ENCODE assay signal across 22 cellular contexts in genomic region chr16:84332975-84333684, GRCh38. TPM values are rescaled to one million over a fixed set of nuclear protein-coding genes. Genes with fewer than 3 reads are reported as not detected.
DNase-seq lines count a peak whose midpoint lies in the region; ATAC-seq and TF ChIP-seq lines count a peak whose summit lies in the region.
"Had no signal": no experiment of that assay in that cellular context is flagged by ENCODE, and none has a peak within 500 bp of the region (broad histone marks: within the 10 kb centered on the region; RNA-seq: fewer than 3 reads in every experiment).

No MANE protein-coding gene starts in this region.

- no peak overlapping the region for H3K27ac Mint-ChIP-seq in osteocyte (ENCODE audit: unreplicated experiment)
- no peak overlapping the region for H3K27ac Mint-ChIP-seq in stimulated activated naive CD8-positive, alpha-beta T cell treated with anti-CD3 and anti-CD28 coated beads, Interleukin-15, amount 100 ng/mL, for 72 hours
- H3K27ac Mint-ChIP-seq: activated naive CD8-positive, alpha-beta T cell treated with anti-CD3 and anti-CD28 coated beads, Interleukin-2, amount 50 U/mL, for 24 hours; activated T-helper 2 cell treated with anti-CD3 and anti-CD28 coated beads, Interferon-gamma antibody, Interleukin-2, Interleukin-4, amounts not matched to agents 10 μg/mL and 5 μg/mL and 100 μg/mL, durations not matched to agents 14 hours and 24 hours and 36 hours; T-helper 2 cell treated with Interferon-gamma antibody and Interleukin-4, amounts not matched to agents 5 μg/mL and 100 μg/mL, for 36 hours had no signal

- H3K36me3 Mint-ChIP-seq in osteocyte (ENCODE audit: unreplicated experiment) = peaks cover 2% of the 10 kb centered on the region

- peaks cover 20% of the 10 kb centered on the region for H3K9me3 Mint-ChIP-seq in osteocyte (ENCODE audit: unreplicated experiment)
- H3K9me3 Mint-ChIP-seq in stimulated activated naive CD8-positive, alpha-beta T cell treated with anti-CD3 and anti-CD28 coated beads, Interleukin-15, amount 100 ng/mL, for 72 hours = peaks cover 0 to 24% of the 10 kb centered on the region in 2 donors

- H3K4me3 ChIP-seq in NB4 (ENCODE audit: low read depth, low read length) (no peak overlapping the region), epithelial cell of proximal tubule (ENCODE audit: low read depth, low read length) (no peak overlapping the region)
- H3K4me3 ChIP-seq: breast epithelium, dorsolateral prefrontal cortex, GM12878, right lobe of liver, SJCRH30 had no signal

- TF ChIP-seq POLR2A in NB4 (IDR thresholded peaks at IDR 0.05; ENCODE audit: extremely low read depth, insufficient read length) = no peak

- no peaks in the 10 kb centered on the region for H3K4me1 Mint-ChIP-seq in osteocyte (ENCODE audit: unreplicated experiment)
- no peaks in the 10 kb centered on the region for H3K4me1 Mint-ChIP-seq in stimulated activated naive CD8-positive, alpha-beta T cell treated with anti-CD3 and anti-CD28 coated beads, Interleukin-15, amount 100 ng/mL, for 72 hours

- TF ChIP-seq CTCF in NB4 (IDR thresholded peaks at IDR 0.05; ENCODE audit: low read depth, low read length) = peak; percentile 12
- TF ChIP-seq CTCF in epithelial cell of proximal tubule (conservative IDR thresholded peaks at IDR 0.05; ENCODE audit: low read depth, low read length) = no peak
- TF ChIP-seq CTCF in osteocyte (IDR thresholded peaks at IDR 0.05) = no peak

- peaks cover 23% of the 10 kb centered on the region for H3K27me3 Mint-ChIP-seq in osteocyte (ENCODE audit: unreplicated experiment)
- H3K27me3 Mint-ChIP-seq in stimulated activated naive CD8-positive, alpha-beta T cell treated with anti-CD3 and anti-CD28 coated beads, Interleukin-15, amount 100 ng/mL, for 72 hours = peaks cover under 1% of the 10 kb centered on the region
- H3K27me3 Mint-ChIP-seq: activated naive CD8-positive, alpha-beta T cell treated with anti-CD3 and anti-CD28 coated beads, Interleukin-2, amount 50 U/mL, for 24 hours had no signal

- no peak overlapping the region for H3K4me3 Mint-ChIP-seq in osteocyte (ENCODE audit: unreplicated experiment)
- H3K4me3 Mint-ChIP-seq in stimulated activated naive CD8-positive, alpha-beta T cell treated with anti-CD3 and anti-CD28 coated beads, Interleukin-15, amount 100 ng/mL, for 72 hours = no peak overlapping the region
- H3K4me3 Mint-ChIP-seq: activated naive CD8-positive, alpha-beta T cell treated with anti-CD3 and anti-CD28 coated beads, Interleukin-2, amount 50 U/mL, for 24 hours; T-helper 2 cell treated with Interferon-gamma antibody and Interleukin-4, amounts not matched to agents 5 μg/mL and 100 μg/mL, for 36 hours had no signal

- ATAC-seq in stimulated activated naive CD8-positive, alpha-beta T cell treated with anti-CD3 and anti-CD28 coated beads, Interleukin-15, amount 100 ng/mL, for 72 hours = no peak
- ATAC-seq: activated naive CD8-positive, alpha-beta T cell treated with anti-CD3 and anti-CD28 coated beads, Interleukin-2, amount 50 U/mL, for 24 hours; GM12878 had no signal

- DNase-seq in H4 (ENCODE audit: low spot score) = peak; percentile 42
- no peak for DNase-seq in NB4 (ENCODE audit: low read depth)
- DNase-seq in epithelial cell of proximal tubule (ENCODE audit: low read depth) = peak; percentile 19
- DNase-seq in putamen (ENCODE audit: low spot score) = peak; percentile 14
- no peak for DNase-seq in osteocyte (ENCODE audit: extremely low spot score, unreplicated experiment)
- no peak for DNase-seq in stimulated activated naive CD8-positive, alpha-beta T cell treated with anti-CD3 and anti-CD28 coated beads, Interleukin-15, amount 100 ng/mL, for 72 hours
- DNase-seq in islet precursor cell = no peak
- DNase-seq: activated CD4-positive, alpha-beta T cell treated with anti-CD3 and anti-CD28 coated beads for 1 hour; activated naive CD8-positive, alpha-beta T cell treated with anti-CD3 and anti-CD28 coated beads, Interleukin-2, amount 50 U/mL, for 24 hours; Caco-2; GDM1; glutamatergic neuron; KG1; NCI-H1436 treated with DMSO at 0.1 percent for 48 hours; SJCRH30 had no signal

RNA-seq across cellular contexts. Expression of gene ATP2C2, which starts 35.2 kb away (rescaled TPM):
- not detected in 2 replicates for total RNA-seq in H4 (2014; rRNA removed; shearing (Covaris generic))
- total RNA-seq in epithelial cell of proximal tubule (1.4 and 6.3 TPM in 2 replicates), osteocyte (not detected in 2 replicates)
- total RNA-seq: activated T-helper 2 cell treated with anti-CD3 and anti-CD28 coated beads, Interferon-gamma antibody, Interleukin-2, Interleukin-4, amounts not matched to agents 10 μg/mL and 5 μg/mL and 100 μg/mL, durations not matched to agents 14 hours and 24 hours and 36 hours; GM12878; subcutaneous adipose tissue had no signal

RNA-seq across cellular contexts. Expression of gene WFDC1, which starts 38.5 kb away (rescaled TPM):
- not detected in 2 replicates for total RNA-seq in H4 (2014; rRNA removed; shearing (Covaris generic))
- total RNA-seq in epithelial cell of proximal tubule = not detected in 2 replicates
- total RNA-seq in osteocyte = 0.24 TPM in 2 replicates
- total RNA-seq: activated T-helper 2 cell treated with anti-CD3 and anti-CD28 coated beads, Interferon-gamma antibody, Interleukin-2, Interleukin-4, amounts not matched to agents 10 μg/mL and 5 μg/mL and 100 μg/mL, durations not matched to agents 14 hours and 24 hours and 36 hours; Caco-2; GM12878 had no signal

Comparison
In these comparisons a context has a peak if more than half of its experiments do, and no peak if none do; other contexts are left out.
1. DNase-seq: peak in H4 (single experiment), epithelial cell of proximal tubule (single experiment) and putamen (single experiment); none in NB4 (single experiment), osteocyte (single experiment), stimulated activated naive CD8-positive, alpha-beta T cell treated with anti-CD3 and anti-CD28 coated beads, Interleukin-15, amount 100 ng/mL, for 72 hours (0 of 2) and islet precursor cell (single experiment).